In genomic region chr5:178272591-178272990, GRCh38 we compare ENCODE assay signal across 25 cellular contexts.
"Had no signal": no experiment of that assay in that cellular context is flagged by ENCODE, and none has a peak within 500 bp of the region (broad histone marks: within the 10 kb centered on the region; RNA-seq: fewer than 3 reads in every experiment).

No MANE protein-coding gene starts in this region.

- H3K27me3 ChIP-seq: ovary, right lobe of liver, vagina had no signal

- H3K4me3 ChIP-seq: ovary, psoas muscle, right lobe of liver, sigmoid colon, stomach, thoracic aorta, tibial artery, transverse colon, vagina had no signal

- H3K4me1 ChIP-seq: parathyroid adenoma, psoas muscle, right lobe of liver, sigmoid colon, stomach, tibial artery, transverse colon, vagina had no signal

- H3K9me3 ChIP-seq: ovary, psoas muscle, right lobe of liver, sigmoid colon, thoracic aorta, transverse colon, vagina had no signal

- DNase-seq: nephron progenitor cell; occipital lobe; ovary; posterior cingulate gyrus; right lobe of liver; sigmoid colon; small intestine; stimulated activated CD4-positive, alpha-beta T cell treated with anti-CD3 and anti-CD28 coated beads, Interleukin-15, amount 100 ng/mL, for 24 hours; stimulated activated CD4-positive, alpha-beta T cell treated with anti-CD3 and anti-CD28 coated beads, Interleukin-2, amount 100 ng/mL, for 24 hours; stimulated activated CD4-positive, alpha-beta T cell treated with anti-CD3 and anti-CD28 coated beads, Interleukin-2, amount 100 ng/mL, for 48 hours; stimulated activated CD4-positive, alpha-beta T cell treated with anti-CD3 and anti-CD28 coated beads, Interleukin-4, amount 100 ng/mL, for 24 hours; stimulated activated naive B cell treated with anti-CD40 and anti-IgM and Interleukin-4, amounts not matched to agents 10 μg/mL and 1 μg/mL and 100 μg/mL, for 72 hours; stimulated activated naive CD4-positive, alpha-beta T cell treated with Interleukin-2 at 50 U/mL for 16 hours; stomach; tibial artery; transverse colon had no signal

- H2AFZ ChIP-seq: parathyroid adenoma had no signal

- H3K9ac ChIP-seq: parathyroid adenoma had no signal

- H3K79me2 ChIP-seq: parathyroid adenoma had no signal

- FAIRE-seq: small intestine, urothelium cell line had no signal

- ATAC-seq: naive thymus-derived CD8-positive, alpha-beta T cell; natural killer cell treated with Interleukin-12 subunit alpha and Interleukin-12 subunit beta and Interleukin-15 and Interleukin-18, amount 100 ng/mL, for 72 hours; psoas muscle; right cardiac atrium; right lobe of liver; stimulated activated effector memory CD8-positive, alpha-beta T cell treated with anti-CD3 and anti-CD28 coated beads, Interleukin-12 subunit alpha, Interleukin-12 subunit beta, amount 100 ng/mL, for 72 hours; stimulated activated naive B cell treated with anti-CD40 and anti-IgM and Interleukin-4, amounts not matched to agents 10 μg/mL and 1 μg/mL and 100 μg/mL, for 72 hours had no signal

- H3K27ac ChIP-seq: ovary, parathyroid adenoma, psoas muscle, right lobe of liver, sigmoid colon, stomach, thoracic aorta, tibial artery, transverse colon, vagina had no signal

- H3K36me3 ChIP-seq: ovary, right lobe of liver, sigmoid colon, stomach, thoracic aorta, tibial artery, transverse colon, vagina had no signal
